Comparison of ENCODE assay signal across 26 cellular contexts in genomic region chr3:152593242-152593641, GRCh38.
"Had no signal": no experiment of that assay in that cellular context is flagged by ENCODE, and none has a peak within 500 bp of the region (broad histone marks: within the 10 kb centered on the region; RNA-seq: fewer than 3 reads in every experiment).

No MANE protein-coding gene starts in this region.

- H3K27ac Mint-ChIP-seq: activated naive CD4-positive, alpha-beta T cell treated with anti-CD3 and anti-CD28 coated beads, Interleukin-2, amount 50 U/mL, for 24 hours; dendritic cell treated with granulocyte-macrophage colony-stimulating factor and Interleukin-4, amounts not matched to agents 40 ng/mL and 50 ng/mL, for 4 days; stimulated activated effector memory CD8-positive, alpha-beta T cell treated with anti-CD3 and anti-CD28 coated beads, Interleukin-12 subunit alpha, Interleukin-12 subunit beta, amount 100 ng/mL, for 72 hours; T-cell; T-helper 2 cell treated with Interferon-gamma antibody and Interleukin-4, amounts not matched to agents 5 μg/mL and 100 μg/mL, for 36 hours had no signal

- H3K4me1 Mint-ChIP-seq: stimulated activated effector memory CD8-positive, alpha-beta T cell treated with anti-CD3 and anti-CD28 coated beads, Interleukin-12 subunit alpha, Interleukin-12 subunit beta, amount 100 ng/mL, for 72 hours had no signal

- H3K36me3 ChIP-seq: adrenal gland, ascending aorta, brain microvascular endothelial cell had no signal

- H3K9me3 Mint-ChIP-seq: activated naive CD4-positive, alpha-beta T cell treated with anti-CD3 and anti-CD28 coated beads, Interleukin-2, amount 50 U/mL, for 24 hours; stimulated activated effector memory CD8-positive, alpha-beta T cell treated with anti-CD3 and anti-CD28 coated beads, Interleukin-12 subunit alpha, Interleukin-12 subunit beta, amount 100 ng/mL, for 72 hours; T-cell; T-helper 2 cell treated with Interferon-gamma antibody and Interleukin-4, amounts not matched to agents 5 μg/mL and 100 μg/mL, for 36 hours had no signal

- ATAC-seq: sciatic nerve; stimulated activated effector memory CD8-positive, alpha-beta T cell treated with anti-CD3 and anti-CD28 coated beads, Interleukin-12 subunit alpha, Interleukin-12 subunit beta, amount 100 ng/mL, for 72 hours; T-cell had no signal

- H3K27ac ChIP-seq: brain microvascular endothelial cell, VCaP had no signal

- FAIRE-seq: endometrium, kidney, small intestine had no signal

- H3K27me3 Mint-ChIP-seq: activated naive CD4-positive, alpha-beta T cell treated with anti-CD3 and anti-CD28 coated beads, Interleukin-2, amount 50 U/mL, for 24 hours; dendritic cell treated with granulocyte-macrophage colony-stimulating factor and Interleukin-4, amounts not matched to agents 40 ng/mL and 50 ng/mL, for 4 days had no signal

- DNase-seq: activated CD4-positive, alpha-beta T cell treated with anti-CD3 and anti-CD28 coated beads for 1 hour; activated CD4-positive, alpha-beta T cell treated with anti-CD3 and anti-CD28 coated beads, Interleukin-2, amount 50 U/mL, for 1 hour; activated gamma-delta T cell treated with Interleukin-2 at 50 U/mL for 16 hours; activated T-cell treated with anti-CD3 and anti-CD28 coated beads, Interleukin-2, amount 50 U/mL, for 1 hour; adrenal gland; brain microvascular endothelial cell; caudate nucleus; effector CD4-positive, alpha-beta T cell; foreskin melanocyte; kidney; midbrain; nucleus accumbens; posterior cingulate gyrus; small intestine; stimulated activated CD4-positive, alpha-beta T cell treated with anti-CD3 and anti-CD28 coated beads, Interleukin-2, amount 100 ng/mL, for 24 hours; T-cell; trophoblast cell had no signal

- H3K27me3 ChIP-seq: adrenal gland, ascending aorta, brain microvascular endothelial cell had no signal

- H3K4me3 Mint-ChIP-seq: activated naive CD4-positive, alpha-beta T cell treated with anti-CD3 and anti-CD28 coated beads, Interleukin-2, amount 50 U/mL, for 24 hours; dendritic cell treated with granulocyte-macrophage colony-stimulating factor and Interleukin-4, amounts not matched to agents 40 ng/mL and 50 ng/mL, for 4 days; stimulated activated effector memory CD8-positive, alpha-beta T cell treated with anti-CD3 and anti-CD28 coated beads, Interleukin-12 subunit alpha, Interleukin-12 subunit beta, amount 100 ng/mL, for 72 hours; T-cell; T-helper 2 cell treated with Interferon-gamma antibody and Interleukin-4, amounts not matched to agents 5 μg/mL and 100 μg/mL, for 36 hours had no signal

- H3K36me3 Mint-ChIP-seq: activated naive CD4-positive, alpha-beta T cell treated with anti-CD3 and anti-CD28 coated beads, Interleukin-2, amount 50 U/mL, for 24 hours; stimulated activated effector memory CD8-positive, alpha-beta T cell treated with anti-CD3 and anti-CD28 coated beads, Interleukin-12 subunit alpha, Interleukin-12 subunit beta, amount 100 ng/mL, for 72 hours; T-cell had no signal

- H3K4me3 ChIP-seq: adrenal gland, ascending aorta, lung had no signal

- H3K9me3 ChIP-seq: adrenal gland, ascending aorta had no signal
